ENCODE assay signal across 15 cellular contexts in the genomic region with DNA sequence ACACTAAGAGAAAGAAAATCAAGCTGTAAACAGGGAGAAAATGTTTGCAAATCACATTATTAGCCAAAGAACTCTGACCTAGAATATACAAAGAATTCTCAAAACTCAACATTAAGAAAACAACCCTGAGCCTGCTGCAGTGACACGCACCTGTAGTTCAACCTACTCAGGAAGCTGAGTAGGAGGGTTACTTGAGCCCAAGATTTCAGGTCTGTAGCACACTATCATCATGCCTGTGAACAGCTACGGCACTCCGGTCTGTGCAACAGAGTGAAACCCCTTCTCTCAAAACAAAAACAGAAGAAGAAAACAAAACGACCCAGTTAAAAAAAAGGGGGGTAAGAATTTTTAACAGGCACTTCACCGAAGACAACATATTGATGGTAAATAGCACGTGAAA. TPM values are rescaled to one million over a fixed set of nuclear protein-coding genes. Genes with fewer than 3 reads are reported as not detected.
DNase-seq lines count a peak whose midpoint lies in the region; ATAC-seq and TF ChIP-seq lines count a peak whose summit lies in the region.
"Had no signal": no experiment of that assay in that cellular context is flagged by ENCODE, and none has a peak within 500 bp of the region (broad histone marks: within the 10 kb centered on the region; RNA-seq: fewer than 3 reads in every experiment).

No MANE protein-coding gene starts in this region.

- H3K4me1 ChIP-seq in Peyer's patch = no peaks in the 10 kb centered on the region
- H3K4me1 ChIP-seq: SJCRH30 had no signal

- H3K27me3 ChIP-seq in Peyer's patch = no peaks in the 10 kb centered on the region
- H3K27me3 ChIP-seq: adrenal gland, SJCRH30 had no signal

- peak overlapping the region in 1 of 4 donors; percentile 31 for H3K27ac ChIP-seq in Peyer's patch
- H3K27ac ChIP-seq: adrenal gland, SJCRH30 had no signal

- TF ChIP-seq CTCF in Peyer's patch (IDR thresholded peaks at IDR 0.05) = no peak

- H3K4me3 ChIP-seq in Peyer's patch = no peak overlapping the region
- H3K4me3 ChIP-seq: adrenal gland, SJCRH30 had no signal

- no peaks in the 10 kb centered on the region for H3K36me3 ChIP-seq in Peyer's patch
- H3K36me3 ChIP-seq: adrenal gland had no signal

- peak in 2 of 3 donors; percentile 38 to 50 for DNase-seq in Peyer's patch
- no peak for DNase-seq in NCI-H345 (lab: John Stamatoyannopoulos, UW)
- no peak for DNase-seq in stimulated activated CD8-positive, alpha-beta memory T cell treated with anti-CD3 and anti-CD28 coated beads, Interleukin-4, amount 100 ng/mL, for 48 hours
- no peak for DNase-seq in SW 1271 (lab: John Stamatoyannopoulos, UW)
- DNase-seq: activated CD4-positive, alpha-beta T cell treated with anti-CD3 and anti-CD28 coated beads for 48 hours; adrenal gland; C1 segment of cervical spinal cord; endodermal cell; NCI-H2171; SJCRH30 had no signal

- H3K9me3 ChIP-seq in Peyer's patch = no peaks in the 10 kb centered on the region
- H3K9me3 ChIP-seq: adrenal gland, SJCRH30 had no signal

- no peak for TF ChIP-seq POLR2A in Peyer's patch (IDR thresholded peaks at IDR 0.05)

- ATAC-seq in GM18498 (IDR thresholded peaks at IDR 0.05; ENCODE audit: unreplicated experiment) = peak; percentile 94
- peak; percentile 90 for ATAC-seq in GM21423 (IDR thresholded peaks at IDR 0.05; ENCODE audit: unreplicated experiment)
- peak; percentile 88 for ATAC-seq in HG03045 (IDR thresholded peaks at IDR 0.05; ENCODE audit: unreplicated experiment)
- no peak for ATAC-seq in HG02970 (IDR thresholded peaks at IDR 0.05; ENCODE audit: low FRiP score, unreplicated experiment)
- ATAC-seq: natural killer cell treated with Interleukin-12 subunit alpha and Interleukin-12 subunit beta and Interleukin-15 and Interleukin-18, amount 100 ng/mL, for 72 hours had no signal

RNA-seq across cellular contexts. Expression of a gene that starts 20.8 kb away (rescaled TPM):
- 10 to 100 TPM; 16.6 to 23.9 (median 17.8) TPM for total RNA-seq in Peyer's patch

Comparison
In these comparisons a context has a peak if more than half of its experiments do, and no peak if none do; other contexts are left out.
1. DNase-seq: peak in Peyer's patch (2 of 3); none in NCI-H345 (single experiment), stimulated activated CD8-positive, alpha-beta memory T cell treated with anti-CD3 and anti-CD28 coated beads, Interleukin-4, amount 100 ng/mL, for 48 hours (single experiment) and SW 1271 (0 of 2).